In genomic region chr6:131890091-131890490, GRCh38 we compare ENCODE assay signal across 32 cellular contexts.
"Had no signal": no experiment of that assay in that cellular context is flagged by ENCODE, and none has a peak within 500 bp of the region (broad histone marks: within the 10 kb centered on the region; RNA-seq: fewer than 3 reads in every experiment).

No MANE protein-coding gene starts in this region.

- H3K27ac ChIP-seq: adrenal gland, body of pancreas, breast epithelium, Peyer's patch, SJSA1 had no signal

- H3K36me3 ChIP-seq: adrenal gland, breast epithelium, Peyer's patch had no signal

- H3K27me3 ChIP-seq: adrenal gland, body of pancreas, breast epithelium, Peyer's patch, SJSA1 had no signal

- H3K9ac ChIP-seq: SK-N-SH had no signal

- H3K4me3 ChIP-seq: adrenal gland, body of pancreas, breast epithelium, Peyer's patch, SJSA1 had no signal

- DNase-seq: activated CD4-positive, alpha-beta T cell treated with anti-CD3 and anti-CD28 coated beads, Interleukin-2, amount 10 ng/mL, durations not matched to agents 24 days and 14 days; activated CD4-positive, alpha-beta T cell treated with anti-CD3 and anti-CD28 coated beads, Interleukin-2, amount 50 U/mL, for 4 hours; activated CD8-positive, alpha-beta T cell treated with anti-CD3 and anti-CD28 coated beads, Interleukin-2, amount 10 ng/mL, durations not matched to agents 7 days and 5 days; activated gamma-delta T cell treated with Interleukin-2 at 50 U/mL for 16 hours; activated naive CD4-positive, alpha-beta T cell treated with anti-CD3 and anti-CD28 coated beads for 36 hours; activated T-cell treated with anti-CD3 and anti-CD28 coated beads, Interleukin-2, amount 50 U/mL, for 4 hours; adrenal gland; body of pancreas; KG1; MM.1S; MV-4-11; NCI-H1092; NCI-H1417; NCI-H146; NCI-H187; NCI-H2029 treated with DMSO at 0.1 percent for 48 hours; NCI-H2107; NCI-H2171; NCI-H510A; NCI-H748 treated with DMSO at 0.1 percent for 48 hours; NK-92 treated with Interleukin-12 subunit alpha and Interleukin-12 subunit beta, amount 100 ng/mL, for 24 hours; PC-3; Peyer's patch; RPMI8226; SHP77 treated with DMSO at 0.1 percent for 48 hours; SK-N-SH had no signal

- H3K4me1 ChIP-seq: adrenal gland, breast epithelium, SJSA1 had no signal

- H3K9me3 ChIP-seq: adrenal gland, body of pancreas, breast epithelium, Peyer's patch, SJSA1, SK-N-SH had no signal

- H3K36me3 Mint-ChIP-seq: activated naive CD4-positive, alpha-beta T cell treated with anti-CD3 and anti-CD28 coated beads, Interleukin-2, amount 50 U/mL, for 72 hours had no signal

- H3K4me3 Mint-ChIP-seq: activated CD4-positive, alpha-beta T cell treated with anti-CD3 and anti-CD28 coated beads, Interleukin-2, amount 10 ng/mL, durations not matched to agents 24 days and 14 days; activated CD8-positive, alpha-beta T cell treated with anti-CD3 and anti-CD28 coated beads, Interleukin-2, amount 10 ng/mL, durations not matched to agents 7 days and 5 days; activated naive CD4-positive, alpha-beta T cell treated with anti-CD3 and anti-CD28 coated beads for 36 hours; activated T-cell treated with anti-CD3 and anti-CD28 coated beads, Interleukin-2, amount 50 U/mL, for 4 hours; activated T-helper 1 cell treated with anti-CD3 and anti-CD28 coated beads, Interleukin-12 subunit alpha, Interleukin-12 subunit beta, Interleukin-2, Interleukin-4 antibody, amounts not matched to agents 30 ng/mL and 10 ng/mL and 1 ng/mL, durations not matched to agents 14 hours and 24 hours and 36 hours; T-helper 1 cell treated with Interleukin-12 subunit alpha and Interleukin-12 subunit beta and Interleukin-4 antibody, amounts not matched to agents 30 μg/mL and 1 μg/mL, for 36 hours; T-helper 2 cell treated with Interferon-gamma antibody and Interleukin-4, amounts not matched to agents 5 μg/mL and 100 μg/mL, for 36 hours had no signal

- H3K4me2 ChIP-seq: SK-N-SH had no signal

- H3K27ac Mint-ChIP-seq: activated CD4-positive, alpha-beta T cell treated with anti-CD3 and anti-CD28 coated beads, Interleukin-2, amount 10 ng/mL, durations not matched to agents 24 days and 14 days; activated CD8-positive, alpha-beta T cell treated with anti-CD3 and anti-CD28 coated beads, Interleukin-2, amount 10 ng/mL, durations not matched to agents 7 days and 5 days; activated naive CD4-positive, alpha-beta T cell treated with anti-CD3 and anti-CD28 coated beads for 36 hours; activated naive CD4-positive, alpha-beta T cell treated with anti-CD3 and anti-CD28 coated beads, Interleukin-2, amount 50 U/mL, for 72 hours; activated T-helper 1 cell treated with anti-CD3 and anti-CD28 coated beads, Interleukin-12 subunit alpha, Interleukin-12 subunit beta, Interleukin-2, Interleukin-4 antibody, amounts not matched to agents 30 ng/mL and 10 ng/mL and 1 ng/mL, durations not matched to agents 14 hours and 24 hours and 36 hours; T-helper 1 cell treated with Interleukin-12 subunit alpha and Interleukin-12 subunit beta and Interleukin-4 antibody, amounts not matched to agents 30 μg/mL and 1 μg/mL, for 36 hours; T-helper 2 cell treated with Interferon-gamma antibody and Interleukin-4, amounts not matched to agents 5 μg/mL and 100 μg/mL, for 36 hours had no signal

- H3K9me3 Mint-ChIP-seq: activated CD4-positive, alpha-beta T cell treated with anti-CD3 and anti-CD28 coated beads, Interleukin-2, amount 10 ng/mL, durations not matched to agents 24 days and 14 days; activated naive CD4-positive, alpha-beta T cell treated with anti-CD3 and anti-CD28 coated beads for 36 hours; activated naive CD4-positive, alpha-beta T cell treated with anti-CD3 and anti-CD28 coated beads, Interleukin-2, amount 50 U/mL, for 72 hours; activated T-cell treated with anti-CD3 and anti-CD28 coated beads, Interleukin-2, amount 50 U/mL, for 4 hours; activated T-helper 1 cell treated with anti-CD3 and anti-CD28 coated beads, Interleukin-12 subunit alpha, Interleukin-12 subunit beta, Interleukin-2, Interleukin-4 antibody, amounts not matched to agents 30 ng/mL and 10 ng/mL and 1 ng/mL, durations not matched to agents 14 hours and 24 hours and 36 hours; T-helper 1 cell treated with Interleukin-12 subunit alpha and Interleukin-12 subunit beta and Interleukin-4 antibody, amounts not matched to agents 30 μg/mL and 1 μg/mL, for 36 hours; T-helper 2 cell treated with Interferon-gamma antibody and Interleukin-4, amounts not matched to agents 5 μg/mL and 100 μg/mL, for 36 hours had no signal
